ENCODE assay signal across 8 cellular contexts in genomic region chr11:32052218-32052617, GRCh38. TPM values are rescaled to one million over a fixed set of nuclear protein-coding genes. Genes with fewer than 3 reads are reported as not detected.
DNase-seq lines count a peak whose midpoint lies in the region; ATAC-seq, FAIRE-seq and TF ChIP-seq lines count a peak whose summit lies in the region.

No MANE protein-coding gene starts in this region.

- 2% methylated on average over 6 of the region's 6 CpGs for WGBS in HepG2 (ENCODE audit: low lambda C conversion rate)

- H3K79me2 ChIP-seq in HepG2 (ENCODE audit: insufficient read depth, low read length), result no peaks in the 10 kb centered on the region

- H3K4me2 ChIP-seq in HepG2 (ENCODE audit: low read depth, low read length), result no peak overlapping the region

- no peaks in the 10 kb centered on the region for H3K36me3 Mint-ChIP-seq in activated B cell treated with CpG ODN at 0.5 μM for 24 hours (ENCODE audit: low read depth)
- H3K36me3 Mint-ChIP-seq in central memory CD8-positive, alpha-beta T cell (ENCODE audit: insufficient read depth), result no peaks in the 10 kb centered on the region

- TF ChIP-seq POLR2A in HepG2 (IDR thresholded peaks at IDR 0.05; ENCODE audit: insufficient read depth in 1 of 2, low read depth in 2 of 2, low read length in 2 of 2), result no peak

- H4K20me1 ChIP-seq in HepG2 (ENCODE audit: insufficient read depth, low read length), result no peaks in the 10 kb centered on the region

- intact Hi-C loops in activated B cell treated with CpG ODN at 0.5 μM for 24 hours (cut with micrococcal nuclease) (loop anchor here (1.0 to 5.0 kb wide), 3 partner anchors 124 to 815 kb away; no protein-coding TSS in a partner anchor), HepG2 (cut with micrococcal nuclease; ENCODE audit: unreplicated experiment) (loop anchor here (1.0 kb wide), 1 partner anchor 121 kb away; no protein-coding TSS in a partner anchor)

- H3K27ac Mint-ChIP-seq in activated B cell treated with CpG ODN at 0.5 μM for 24 hours, result no peak overlapping the region
- no peak overlapping the region for H3K27ac Mint-ChIP-seq in central memory CD8-positive, alpha-beta T cell (ENCODE audit: low read depth)

- no peak overlapping the region for H3K4me3 Mint-ChIP-seq in activated B cell treated with CpG ODN at 0.5 μM for 24 hours
- no peak overlapping the region for H3K4me3 Mint-ChIP-seq in central memory CD8-positive, alpha-beta T cell

- TF ChIP-seq EP300 in HepG2 (IDR thresholded peaks at IDR 0.05; ENCODE audit: low read depth in 2 of 2, low read length in 2 of 2) (no peak), HepG2 (CRISPR knock-in tag; IDR thresholded peaks at IDR 0.05; ENCODE audit: borderline replicate concordance) (no peak)

- H2AFZ ChIP-seq in HepG2 (ENCODE audit: low read length), result no peak overlapping the region

- BruUV-seq in HepG2 (replicated peaks; lab: Mats Ljungman, UMichigan), result no TSS peak

- peaks cover 16% of the 10 kb centered on the region for H3K27me3 Mint-ChIP-seq in activated B cell treated with CpG ODN at 0.5 μM for 24 hours
- peaks cover 71% of the 10 kb centered on the region for H3K27me3 Mint-ChIP-seq in central memory CD8-positive, alpha-beta T cell

- H3K4me1 ChIP-seq in HepG2 (ENCODE audit: insufficient read depth, low read length), result no peaks in the 10 kb centered on the region

- no peak overlapping the region for H3K9ac ChIP-seq in HepG2 (ENCODE audit: insufficient read depth, low read depth, low read length)

- H3K27ac ChIP-seq in HepG2 (ENCODE audit: extremely low read length, insufficient read depth, low read length), result no peak overlapping the region

- ATAC-seq in GM18868 (IDR thresholded peaks at IDR 0.05; ENCODE audit: unreplicated experiment) (peak; percentile 73), activated B cell treated with CpG ODN at 0.5 μM for 24 hours (ENCODE audit: low read depth) (no peak), HepG2 (peak; percentile 69), GM18861 (IDR thresholded peaks at IDR 0.05; ENCODE audit: unreplicated experiment) (no peak)
- no peak for ATAC-seq in central memory CD8-positive, alpha-beta T cell (replicated peaks; ENCODE audit: extremely low read depth, poor library complexity, severe bottlenecking)

- TF ChIP-seq CTCF in activated B cell treated with CpG ODN at 0.5 μM for 24 hours (IDR thresholded peaks at IDR 0.05) (peak; percentile 20), HepG2 (CRISPR knock-in tag; IDR thresholded peaks at IDR 0.05) (peak; percentile 79)

- DNase-seq in AML-193 (lab: John Stamatoyannopoulos, UW), result peak; percentile 22 to 43
- peak; percentile 6 for DNase-seq in NCI-H146 treated with DMSO at 0.1 percent for 48 hours (lab: John Stamatoyannopoulos, UW; ENCODE audit: unreplicated experiment)
- no peak for DNase-seq in activated B cell treated with CpG ODN at 0.5 μM for 24 hours
- peak; percentile 19 to 36 for DNase-seq in central memory CD8-positive, alpha-beta T cell (ENCODE audit: low spot score in 2 of 2)
- peak; percentile 18 for DNase-seq in HepG2 (ENCODE audit: low spot score)
- DNase-seq in stimulated activated CD4-positive, alpha-beta T cell treated with anti-CD3 and anti-CD28 coated beads, TNF-alpha, amount 100 ng/mL, for 1 hour (ENCODE audit: low read depth in 3 of 3, low spot score in 1 of 3), result peak in 2 of 3 donors; percentile 4 to 8

- no peaks in the 10 kb centered on the region for H3K9me3 Mint-ChIP-seq in activated B cell treated with CpG ODN at 0.5 μM for 24 hours
- H3K9me3 Mint-ChIP-seq in central memory CD8-positive, alpha-beta T cell, result no peaks in the 10 kb centered on the region

- H3K27me3 ChIP-seq in HepG2 (ENCODE audit: control insufficient read depth in 1 of 2, insufficient read depth in 2 of 2, low read length in 2 of 2), result peaks cover 0 to 31% of the 10 kb centered on the region in 2 experiments; a peak in 2 of 5 replicates

- POLR2A ChIA-PET in activated B cell treated with CpG ODN at 0.5 μM for 24 hours (lab: Charles Lee), result no interaction called here
- POLR2A ChIA-PET in HepG2 (lab: Yijun Ruan, JAX), result no interaction called here

- CTCF ChIA-PET in activated B cell treated with CpG ODN at 0.5 μM for 24 hours (lab: Charles Lee), result interaction anchor here (1.0 to 8.3 kb wide), 9 partner anchors 9 to 241 kb away, joined by 3 to 170 read pairs (median 4); no protein-coding TSS in a partner anchor
- CTCF ChIA-PET in HepG2 (lab: Yijun Ruan, JAX; ENCODE audit: low intra/inter-chr PET ratio, low total read pairs), result interaction anchor here (1.1 to 4.2 kb wide), 2 partner anchors 119 to 123 kb away, joined by 3 to 102 read pairs; no protein-coding TSS in a partner anchor

- in situ Hi-C loops in HepG2 (cut with HindIII; ENCODE audit: extremely low pct_ligation_motif_present, low pct_unique_long_range_greater_than_20kb), result loop anchor here (5.0 kb wide), 1 partner anchor 120 kb away; no protein-coding TSS in a partner anchor

- H3K4me1 Mint-ChIP-seq in activated B cell treated with CpG ODN at 0.5 μM for 24 hours, result no peaks in the 10 kb centered on the region
- H3K4me1 Mint-ChIP-seq in central memory CD8-positive, alpha-beta T cell, result no peaks in the 10 kb centered on the region

- FAIRE-seq in HepG2 (lab: Jason Lieb, UNC), result peak; percentile 71

- no peaks in the 10 kb centered on the region for H3K36me3 ChIP-seq in HepG2 (replicated peaks in 1 of 2; ENCODE audit: control insufficient read depth in 1 of 2, insufficient read depth in 2 of 2, low read length in 2 of 2)

- TF ChIP-seq RAD21 in HepG2 (CRISPR knock-in tag; IDR thresholded peaks at IDR 0.05), result no peak; the same call in 1 of the 2 replicates

- no peak overlapping the region for H3K4me3 ChIP-seq in HepG2 (replicated peaks in 1 of 3; ENCODE audit: insufficient read depth in 1 of 3, low read depth in 2 of 3, low read length in 3 of 3)

- no peaks in the 10 kb centered on the region for H3K9me3 ChIP-seq in HepG2 (ENCODE audit: low read length)

TF ChIP-seq in HepG2, 621 proteins besides CTCF, POLR2A, EP300 and RAD21 (continues in another document):
- TF ChIP-seq CHD4 (IDR thresholded peaks at IDR 0.05; ENCODE audit: borderline replicate concordance, low read length) (no peak), PAX8 (CRISPR knock-in tag; IDR thresholded peaks at IDR 0.05; ENCODE audit: borderline replicate concordance) (no peak), ZFP36 (IDR thresholded peaks at IDR 0.05; ENCODE audit: borderline replicate concordance, low read depth, low read length, partially characterized antibody) (peak; percentile 24)

RNA-seq across cellular contexts. Expression of gene RCN1, which starts 38.7 kb away (rescaled TPM):
- total RNA-seq in activated B cell treated with CpG ODN at 0.5 μM for 24 hours (14.5 and 15.8 TPM in 2 replicates), HepG2 (2016; rRNA removed; fragmentation: Illumina TruSeq; extraction: Trizol) (14.7 and 28.5 TPM in 2 replicates)
- 6.8 and 7.7 TPM in 2 replicates for total RNA-seq in HepG2 (2016; cell fraction: cytosol; rRNA removed; fragmentation: Illumina TruSeq; extraction: Trizol; ENCODE audit: low read depth)
- total RNA-seq in HepG2 (2016; cell fraction: insoluble cytoplasmic fraction; rRNA removed; fragmentation: Illumina TruSeq; extraction: Trizol), result 14.2 and 26.1 TPM in 2 replicates
- 15.0 and 16.9 TPM in 2 replicates for total RNA-seq in HepG2 (2016; cell fraction: membrane; rRNA removed; fragmentation: Illumina TruSeq; extraction: Trizol)
- total RNA-seq in HepG2 (2016; cell fraction: nucleus; rRNA removed; fragmentation: Illumina TruSeq; extraction: Trizol), result 31.1 and 36.5 TPM in 2 replicates
- 21.9 and 22.0 TPM in 2 replicates for polyA plus RNA-seq in HepG2 (2011; rRNA removed)
- 13.1 and 18.6 TPM in 2 replicates for polyA plus RNA-seq in HepG2 (2011; cell fraction: cytosol; rRNA removed)
- polyA plus RNA-seq in HepG2 (2011; cell fraction: nucleus; rRNA removed), result 13.9 and 19.0 TPM in 2 replicates
- 20.0 and 36.5 TPM in 2 replicates for polyA plus RNA-seq in HepG2 (2012)
- polyA plus RNA-seq in HepG2 (2016; cell fraction: cytosol; fragmentation: Illumina TruSeq; extraction: Trizol; ENCODE audit: low read depth), result 10.1 and 12.3 TPM in 2 replicates
- polyA plus RNA-seq in HepG2 (2016; cell fraction: insoluble cytoplasmic fraction; fragmentation: Illumina TruSeq; extraction: Trizol; ENCODE audit: low read depth), result 24.9 and 25.0 TPM in 2 replicates
- polyA plus RNA-seq in HepG2 (2016; cell fraction: membrane; fragmentation: Illumina TruSeq; extraction: Trizol; ENCODE audit: low read depth), result 19.5 and 23.7 TPM in 2 replicates
- polyA plus RNA-seq in HepG2 (2016; cell fraction: nucleus; fragmentation: Illumina TruSeq; extraction: Trizol; ENCODE audit: insufficient read depth, low read depth), result 72.9 and 82.2 TPM in 2 replicates
- 7.9 and 62.4 TPM in 2 replicates for polyA minus RNA-seq in HepG2 (2011; rRNA and poly(A)+ RNA removed; ENCODE audit: low replicate concordance)
- polyA minus RNA-seq in HepG2 (2011; cell fraction: cytosol; rRNA and poly(A)+ RNA removed), result 15.3 and 17.1 TPM in 2 replicates
- polyA minus RNA-seq in HepG2 (2011; cell fraction: nucleus; rRNA and poly(A)+ RNA removed), result 18.0 and 23.4 TPM in 2 replicates

Comparison
In these comparisons a context has a peak if more than half of its experiments do, and no peak if none do; other contexts are left out.
1. ATAC-seq: peak in GM18868 (single experiment) and HepG2 (single experiment); none in activated B cell treated with CpG ODN at 0.5 μM for 24 hours (single experiment), central memory CD8-positive, alpha-beta T cell (single experiment) and GM18861 (single experiment).